1 cellular context compared by ENCODE assay signal in the genomic region with DNA sequence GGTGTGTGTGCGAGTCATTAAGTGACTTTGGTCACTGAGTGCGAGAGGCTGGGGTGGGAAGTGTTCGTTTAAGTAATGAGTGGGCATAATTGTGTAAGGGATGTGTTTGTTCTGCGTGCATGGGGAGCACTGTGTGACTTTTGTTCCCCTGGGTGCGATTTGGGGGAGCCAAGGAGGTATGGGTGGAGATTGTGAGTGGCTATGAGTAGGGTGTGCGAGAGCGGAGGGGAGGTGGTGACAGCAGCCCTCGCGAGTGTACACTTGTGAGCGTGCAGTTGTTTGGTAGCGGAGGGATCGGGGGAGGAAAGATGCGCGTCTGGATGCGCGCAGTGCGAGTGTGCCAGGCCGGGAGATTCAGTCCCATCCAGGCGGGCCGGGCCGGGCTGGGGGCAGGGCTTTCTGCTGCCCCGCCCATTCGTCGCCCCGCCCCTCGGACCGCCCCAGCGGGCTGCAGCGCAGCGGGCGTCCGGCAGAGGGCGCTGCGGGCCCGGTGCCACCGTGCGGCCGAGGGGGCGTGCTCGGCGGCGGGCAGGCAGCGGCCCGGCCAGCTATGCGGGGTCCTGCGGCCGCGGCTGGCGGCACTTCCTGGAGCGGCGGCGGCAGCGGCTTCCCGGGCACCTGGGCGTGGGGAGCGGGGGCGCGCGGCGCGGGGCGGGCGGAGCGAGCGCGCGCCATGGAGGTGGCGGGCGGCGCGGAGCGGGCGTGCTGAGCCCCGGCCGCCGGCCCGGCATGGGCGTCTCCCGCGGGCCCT.
A peak's percentile ranks its signal among the peaks of the same experiment; 100 is the strongest.
TF ChIP-seq lines count a peak whose summit lies in the region.

A gene with protein sequence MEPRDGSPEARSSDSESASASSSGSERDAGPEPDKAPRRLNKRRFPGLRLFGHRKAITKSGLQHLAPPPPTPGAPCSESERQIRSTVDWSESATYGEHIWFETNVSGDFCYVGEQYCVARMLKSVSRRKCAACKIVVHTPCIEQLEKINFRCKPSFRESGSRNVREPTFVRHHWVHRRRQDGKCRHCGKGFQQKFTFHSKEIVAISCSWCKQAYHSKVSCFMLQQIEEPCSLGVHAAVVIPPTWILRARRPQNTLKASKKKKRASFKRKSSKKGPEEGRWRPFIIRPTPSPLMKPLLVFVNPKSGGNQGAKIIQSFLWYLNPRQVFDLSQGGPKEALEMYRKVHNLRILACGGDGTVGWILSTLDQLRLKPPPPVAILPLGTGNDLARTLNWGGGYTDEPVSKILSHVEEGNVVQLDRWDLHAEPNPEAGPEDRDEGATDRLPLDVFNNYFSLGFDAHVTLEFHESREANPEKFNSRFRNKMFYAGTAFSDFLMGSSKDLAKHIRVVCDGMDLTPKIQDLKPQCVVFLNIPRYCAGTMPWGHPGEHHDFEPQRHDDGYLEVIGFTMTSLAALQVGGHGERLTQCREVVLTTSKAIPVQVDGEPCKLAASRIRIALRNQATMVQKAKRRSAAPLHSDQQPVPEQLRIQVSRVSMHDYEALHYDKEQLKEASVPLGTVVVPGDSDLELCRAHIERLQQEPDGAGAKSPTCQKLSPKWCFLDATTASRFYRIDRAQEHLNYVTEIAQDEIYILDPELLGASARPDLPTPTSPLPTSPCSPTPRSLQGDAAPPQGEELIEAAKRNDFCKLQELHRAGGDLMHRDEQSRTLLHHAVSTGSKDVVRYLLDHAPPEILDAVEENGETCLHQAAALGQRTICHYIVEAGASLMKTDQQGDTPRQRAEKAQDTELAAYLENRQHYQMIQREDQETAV (plus strand): TSS at position 578 of the 751 bp plus-strand sequence. CDS start 197 bp downstream, outside the sequence.

TF ChIP-seq in K562, 482 proteins besides CTCF, POLR2A, EP300 and RAD21 (continued from another document and continues in another):
- TF ChIP-seq, protein P1, sequence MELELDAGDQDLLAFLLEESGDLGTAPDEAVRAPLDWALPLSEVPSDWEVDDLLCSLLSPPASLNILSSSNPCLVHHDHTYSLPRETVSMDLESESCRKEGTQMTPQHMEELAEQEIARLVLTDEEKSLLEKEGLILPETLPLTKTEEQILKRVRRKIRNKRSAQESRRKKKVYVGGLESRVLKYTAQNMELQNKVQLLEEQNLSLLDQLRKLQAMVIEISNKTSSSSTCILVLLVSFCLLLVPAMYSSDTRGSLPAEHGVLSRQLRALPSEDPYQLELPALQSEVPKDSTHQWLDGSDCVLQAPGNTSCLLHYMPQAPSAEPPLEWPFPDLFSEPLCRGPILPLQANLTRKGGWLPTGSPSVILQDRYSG (tag; conservative IDR thresholded peaks at IDR 0.05; ENCODE audit: low read depth): no peak
- no peak for TF ChIP-seq NFYB (IDR thresholded peaks at IDR 0.05; ENCODE audit: extremely low read depth, insufficient read length)
- TF ChIP-seq TEAD2 (tag; IDR thresholded peaks at IDR 0.05): no peak
- peak; percentile 30 for TF ChIP-seq FIP1L1 (IDR thresholded peaks at IDR 0.05; ENCODE audit: low read depth, low read length, poor library complexity, severe bottlenecking)
- no peak for TF ChIP-seq ZNF143 (CRISPR knock-in tag; IDR thresholded peaks at IDR 0.05)
- TF ChIP-seq, protein P2, sequence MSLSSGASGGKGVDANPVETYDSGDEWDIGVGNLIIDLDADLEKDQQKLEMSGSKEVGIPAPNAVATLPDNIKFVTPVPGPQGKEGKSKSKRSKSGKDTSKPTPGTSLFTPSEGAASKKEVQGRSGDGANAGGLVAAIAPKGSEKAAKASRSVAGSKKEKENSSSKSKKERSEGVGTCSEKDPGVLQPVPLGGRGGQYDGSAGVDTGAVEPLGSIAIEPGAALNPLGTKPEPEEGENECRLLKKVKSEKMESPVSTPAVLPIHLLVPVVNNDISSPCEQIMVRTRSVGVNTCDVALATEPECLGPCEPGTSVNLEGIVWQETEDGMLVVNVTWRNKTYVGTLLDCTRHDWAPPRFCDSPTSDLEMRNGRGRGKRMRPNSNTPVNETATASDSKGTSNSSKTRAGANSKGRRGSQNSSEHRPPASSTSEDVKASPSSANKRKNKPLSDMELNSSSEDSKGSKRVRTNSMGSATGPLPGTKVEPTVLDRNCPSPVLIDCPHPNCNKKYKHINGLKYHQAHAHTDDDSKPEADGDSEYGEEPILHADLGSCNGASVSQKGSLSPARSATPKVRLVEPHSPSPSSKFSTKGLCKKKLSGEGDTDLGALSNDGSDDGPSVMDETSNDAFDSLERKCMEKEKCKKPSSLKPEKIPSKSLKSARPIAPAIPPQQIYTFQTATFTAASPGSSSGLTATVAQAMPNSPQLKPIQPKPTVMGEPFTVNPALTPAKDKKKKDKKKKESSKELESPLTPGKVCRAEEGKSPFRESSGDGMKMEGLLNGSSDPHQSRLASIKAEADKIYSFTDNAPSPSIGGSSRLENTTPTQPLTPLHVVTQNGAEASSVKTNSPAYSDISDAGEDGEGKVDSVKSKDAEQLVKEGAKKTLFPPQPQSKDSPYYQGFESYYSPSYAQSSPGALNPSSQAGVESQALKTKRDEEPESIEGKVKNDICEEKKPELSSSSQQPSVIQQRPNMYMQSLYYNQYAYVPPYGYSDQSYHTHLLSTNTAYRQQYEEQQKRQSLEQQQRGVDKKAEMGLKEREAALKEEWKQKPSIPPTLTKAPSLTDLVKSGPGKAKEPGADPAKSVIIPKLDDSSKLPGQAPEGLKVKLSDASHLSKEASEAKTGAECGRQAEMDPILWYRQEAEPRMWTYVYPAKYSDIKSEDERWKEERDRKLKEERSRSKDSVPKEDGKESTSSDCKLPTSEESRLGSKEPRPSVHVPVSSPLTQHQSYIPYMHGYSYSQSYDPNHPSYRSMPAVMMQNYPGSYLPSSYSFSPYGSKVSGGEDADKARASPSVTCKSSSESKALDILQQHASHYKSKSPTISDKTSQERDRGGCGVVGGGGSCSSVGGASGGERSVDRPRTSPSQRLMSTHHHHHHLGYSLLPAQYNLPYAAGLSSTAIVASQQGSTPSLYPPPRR (CRISPR knock-in tag; IDR thresholded peaks at IDR 0.05; ENCODE audit: borderline replicate concordance): no peak
- no peak for TF ChIP-seq ZNF274 (IDR thresholded peaks at IDR 0.05; ENCODE audit: borderline replicate concordance, low read depth, low read length)
- no peak for TF ChIP-seq CREBBP (IDR thresholded peaks at IDR 0.05; ENCODE audit: low read depth, low read length)
- TF ChIP-seq, protein P3, sequence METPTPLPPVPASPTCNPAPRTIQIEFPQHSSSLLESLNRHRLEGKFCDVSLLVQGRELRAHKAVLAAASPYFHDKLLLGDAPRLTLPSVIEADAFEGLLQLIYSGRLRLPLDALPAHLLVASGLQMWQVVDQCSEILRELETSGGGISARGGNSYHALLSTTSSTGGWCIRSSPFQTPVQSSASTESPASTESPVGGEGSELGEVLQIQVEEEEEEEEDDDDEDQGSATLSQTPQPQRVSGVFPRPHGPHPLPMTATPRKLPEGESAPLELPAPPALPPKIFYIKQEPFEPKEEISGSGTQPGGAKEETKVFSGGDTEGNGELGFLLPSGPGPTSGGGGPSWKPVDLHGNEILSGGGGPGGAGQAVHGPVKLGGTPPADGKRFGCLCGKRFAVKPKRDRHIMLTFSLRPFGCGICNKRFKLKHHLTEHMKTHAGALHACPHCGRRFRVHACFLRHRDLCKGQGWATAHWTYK (CRISPR knock-in tag; IDR thresholded peaks at IDR 0.05): no peak
- TF ChIP-seq ZFP36 (IDR thresholded peaks at IDR 0.05; ENCODE audit: low read depth, low read length, partially characterized antibody): no peak
- TF ChIP-seq TFAM (CRISPR knock-in tag; conservative IDR thresholded peaks at IDR 0.05): no peak
- TF ChIP-seq POLR2G (IDR thresholded peaks at IDR 0.05; ENCODE audit: low read depth, low read length): peak; percentile 80
- no peak for TF ChIP-seq KHSRP (IDR thresholded peaks at IDR 0.05)
- TF ChIP-seq SLC30A9 (CRISPR knock-in tag; IDR thresholded peaks at IDR 0.05): no peak
- TF ChIP-seq, protein P4, sequence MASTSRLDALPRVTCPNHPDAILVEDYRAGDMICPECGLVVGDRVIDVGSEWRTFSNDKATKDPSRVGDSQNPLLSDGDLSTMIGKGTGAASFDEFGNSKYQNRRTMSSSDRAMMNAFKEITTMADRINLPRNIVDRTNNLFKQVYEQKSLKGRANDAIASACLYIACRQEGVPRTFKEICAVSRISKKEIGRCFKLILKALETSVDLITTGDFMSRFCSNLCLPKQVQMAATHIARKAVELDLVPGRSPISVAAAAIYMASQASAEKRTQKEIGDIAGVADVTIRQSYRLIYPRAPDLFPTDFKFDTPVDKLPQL (IDR thresholded peaks at IDR 0.05; ENCODE audit: extremely low read depth, insufficient read length): no peak
- no peak for TF ChIP-seq PCBP2 (IDR thresholded peaks at IDR 0.05; ENCODE audit: low read depth, low read length, poor library complexity, severe bottlenecking)
- TF ChIP-seq, protein P5, sequence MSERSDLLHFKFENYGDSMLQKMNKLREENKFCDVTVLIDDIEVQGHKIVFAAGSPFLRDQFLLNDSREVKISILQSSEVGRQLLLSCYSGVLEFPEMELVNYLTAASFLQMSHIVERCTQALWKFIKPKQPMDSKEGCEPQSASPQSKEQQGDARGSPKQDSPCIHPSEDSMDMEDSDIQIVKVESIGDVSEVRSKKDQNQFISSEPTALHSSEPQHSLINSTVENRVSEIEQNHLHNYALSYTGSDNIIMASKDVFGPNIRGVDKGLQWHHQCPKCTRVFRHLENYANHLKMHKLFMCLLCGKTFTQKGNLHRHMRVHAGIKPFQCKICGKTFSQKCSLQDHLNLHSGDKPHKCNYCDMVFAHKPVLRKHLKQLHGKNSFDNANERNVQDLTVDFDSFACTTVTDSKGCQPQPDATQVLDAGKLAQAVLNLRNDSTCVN (CRISPR knock-in tag; IDR thresholded peaks at IDR 0.05): no peak
- TF ChIP-seq ZNF764 (CRISPR knock-in tag; IDR thresholded peaks at IDR 0.05; ENCODE audit: low read depth): no peak
- no peak for TF ChIP-seq ZNF184 (CRISPR knock-in tag; IDR thresholded peaks at IDR 0.05)
- TF ChIP-seq POLR2AphosphoS5 (IDR thresholded peaks at IDR 0.05; ENCODE audit: control insufficient read depth, insufficient read depth, low read depth, low read length): no peak
- no peak for TF ChIP-seq LEF1 (IDR thresholded peaks at IDR 0.05)
- TF ChIP-seq, protein P6, sequence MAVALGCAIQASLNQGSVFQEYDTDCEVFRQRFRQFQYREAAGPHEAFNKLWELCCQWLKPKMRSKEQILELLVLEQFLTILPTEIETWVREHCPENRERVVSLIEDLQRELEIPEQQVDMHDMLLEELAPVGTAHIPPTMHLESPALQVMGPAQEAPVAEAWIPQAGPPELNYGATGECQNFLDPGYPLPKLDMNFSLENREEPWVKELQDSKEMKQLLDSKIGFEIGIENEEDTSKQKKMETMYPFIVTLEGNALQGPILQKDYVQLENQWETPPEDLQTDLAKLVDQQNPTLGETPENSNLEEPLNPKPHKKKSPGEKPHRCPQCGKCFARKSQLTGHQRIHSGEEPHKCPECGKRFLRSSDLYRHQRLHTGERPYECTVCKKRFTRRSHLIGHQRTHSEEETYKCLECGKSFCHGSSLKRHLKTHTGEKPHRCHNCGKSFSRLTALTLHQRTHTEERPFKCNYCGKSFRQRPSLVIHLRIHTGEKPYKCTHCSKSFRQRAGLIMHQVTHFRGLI (CRISPR knock-in tag; IDR thresholded peaks at IDR 0.05): no peak
- TF ChIP-seq, protein P7, sequence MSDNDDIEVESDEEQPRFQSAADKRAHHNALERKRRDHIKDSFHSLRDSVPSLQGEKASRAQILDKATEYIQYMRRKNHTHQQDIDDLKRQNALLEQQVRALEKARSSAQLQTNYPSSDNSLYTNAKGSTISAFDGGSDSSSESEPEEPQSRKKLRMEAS (CRISPR knock-in tag; IDR thresholded peaks at IDR 0.05): no peak
- no peak for TF ChIP-seq XRCC4 (IDR thresholded peaks at IDR 0.05; ENCODE audit: extremely low read depth, insufficient read depth, insufficient read length)
- no peak for TF ChIP-seq ZNF23 (CRISPR knock-in tag; IDR thresholded peaks at IDR 0.05)
- peak; percentile 45; the same call in 1 of the 2 replicates for TF ChIP-seq XRCC5 (IDR thresholded peaks at IDR 0.05; ENCODE audit: low read depth, low read length)
- no peak for TF ChIP-seq HIVEP1 (CRISPR knock-in tag; IDR thresholded peaks at IDR 0.05)
- TF ChIP-seq FOXJ2 (tag; IDR thresholded peaks at IDR 0.05): no peak
- no peak for TF ChIP-seq RBM17 (IDR thresholded peaks at IDR 0.05; ENCODE audit: borderline replicate concordance, low read depth, low read length)
- TF ChIP-seq, protein P8, sequence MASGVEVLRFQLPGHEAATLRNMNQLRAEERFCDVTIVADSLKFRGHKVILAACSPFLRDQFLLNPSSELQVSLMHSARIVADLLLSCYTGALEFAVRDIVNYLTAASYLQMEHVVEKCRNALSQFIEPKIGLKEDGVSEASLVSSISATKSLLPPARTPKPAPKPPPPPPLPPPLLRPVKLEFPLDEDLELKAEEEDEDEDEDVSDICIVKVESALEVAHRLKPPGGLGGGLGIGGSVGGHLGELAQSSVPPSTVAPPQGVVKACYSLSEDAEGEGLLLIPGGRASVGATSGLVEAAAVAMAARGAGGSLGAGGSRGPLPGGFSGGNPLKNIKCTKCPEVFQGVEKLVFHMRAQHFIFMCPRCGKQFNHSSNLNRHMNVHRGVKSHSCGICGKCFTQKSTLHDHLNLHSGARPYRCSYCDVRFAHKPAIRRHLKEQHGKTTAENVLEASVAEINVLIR (CRISPR knock-in tag; IDR thresholded peaks at IDR 0.05): no peak
- no peak for TF ChIP-seq SAFB2 (IDR thresholded peaks at IDR 0.05; ENCODE audit: borderline replicate concordance, low read depth, low read length, severe bottlenecking)
- TF ChIP-seq ZC3H11A (IDR thresholded peaks at IDR 0.05; ENCODE audit: low read depth, low read length): no peak
- peak; percentile 87 for TF ChIP-seq HMGN3 (IDR thresholded peaks at IDR 0.05; ENCODE audit: borderline replicate concordance, extremely low read depth, insufficient read length, low read depth, low read length)
- peak; percentile 79 for TF ChIP-seq SMAD4 (CRISPR knock-in tag; conservative IDR thresholded peaks at IDR 0.05)
- TF ChIP-seq, protein P9, sequence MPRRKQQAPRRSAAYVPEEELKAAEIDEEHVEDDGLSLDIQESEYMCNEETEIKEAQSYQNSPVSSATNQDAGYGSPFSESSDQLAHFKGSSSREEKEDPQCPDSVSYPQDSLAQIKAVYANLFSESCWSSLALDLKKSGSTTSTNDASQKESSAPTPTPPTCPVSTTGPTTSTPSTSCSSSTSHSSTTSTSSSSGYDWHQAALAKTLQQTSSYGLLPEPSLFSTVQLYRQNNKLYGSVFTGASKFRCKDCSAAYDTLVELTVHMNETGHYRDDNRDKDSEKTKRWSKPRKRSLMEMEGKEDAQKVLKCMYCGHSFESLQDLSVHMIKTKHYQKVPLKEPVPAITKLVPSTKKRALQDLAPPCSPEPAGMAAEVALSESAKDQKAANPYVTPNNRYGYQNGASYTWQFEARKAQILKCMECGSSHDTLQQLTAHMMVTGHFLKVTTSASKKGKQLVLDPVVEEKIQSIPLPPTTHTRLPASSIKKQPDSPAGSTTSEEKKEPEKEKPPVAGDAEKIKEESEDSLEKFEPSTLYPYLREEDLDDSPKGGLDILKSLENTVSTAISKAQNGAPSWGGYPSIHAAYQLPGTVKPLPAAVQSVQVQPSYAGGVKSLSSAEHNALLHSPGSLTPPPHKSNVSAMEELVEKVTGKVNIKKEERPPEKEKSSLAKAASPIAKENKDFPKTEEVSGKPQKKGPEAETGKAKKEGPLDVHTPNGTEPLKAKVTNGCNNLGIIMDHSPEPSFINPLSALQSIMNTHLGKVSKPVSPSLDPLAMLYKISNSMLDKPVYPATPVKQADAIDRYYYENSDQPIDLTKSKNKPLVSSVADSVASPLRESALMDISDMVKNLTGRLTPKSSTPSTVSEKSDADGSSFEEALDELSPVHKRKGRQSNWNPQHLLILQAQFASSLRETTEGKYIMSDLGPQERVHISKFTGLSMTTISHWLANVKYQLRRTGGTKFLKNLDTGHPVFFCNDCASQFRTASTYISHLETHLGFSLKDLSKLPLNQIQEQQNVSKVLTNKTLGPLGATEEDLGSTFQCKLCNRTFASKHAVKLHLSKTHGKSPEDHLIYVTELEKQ (CRISPR knock-in tag; IDR thresholded peaks at IDR 0.05): no peak
- no peak for TF ChIP-seq MYNN (IDR thresholded peaks at IDR 0.05)
- no peak for TF ChIP-seq MYNN (CRISPR knock-in tag; IDR thresholded peaks at IDR 0.05)
